In the genomic region with DNA sequence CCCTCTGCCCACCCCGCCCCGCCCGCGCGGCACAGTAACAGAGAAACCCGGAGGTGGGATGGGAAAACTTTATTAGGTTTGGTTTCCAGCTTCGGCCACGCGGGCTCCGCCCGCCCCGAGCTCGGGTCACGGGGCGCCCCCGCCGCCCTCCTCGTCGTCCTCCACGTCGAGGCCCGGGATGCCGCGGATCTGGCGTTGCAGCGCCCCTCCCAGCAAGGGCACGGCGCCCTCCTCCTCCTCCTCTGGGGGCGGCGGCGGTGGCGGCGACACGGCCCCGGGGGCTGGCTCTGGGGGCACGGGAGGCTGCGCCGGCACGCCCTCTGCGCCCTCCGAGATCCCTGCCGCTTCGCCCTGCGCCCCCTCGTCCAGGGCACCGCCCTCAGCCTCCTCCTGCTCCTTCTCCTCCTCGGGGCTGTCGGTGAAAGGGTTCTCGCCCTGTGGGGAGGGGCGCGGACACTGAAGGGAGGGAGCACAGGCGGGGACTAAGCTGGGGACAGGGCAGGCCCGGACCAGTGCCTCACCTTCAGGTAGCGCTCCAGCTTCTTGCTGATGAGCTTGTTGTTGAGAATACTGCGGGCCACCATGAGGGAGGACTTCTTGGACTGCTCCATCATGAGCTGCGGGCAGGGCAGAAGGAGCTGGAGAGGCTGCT, we compare ENCODE assay signal across 8 cellular contexts. TPM values are rescaled to one million over a fixed set of nuclear protein-coding genes. Genes with fewer than 3 reads are reported as not detected.
DNase-seq lines count a peak whose midpoint lies in the region; ATAC-seq and TF ChIP-seq lines count a peak whose summit lies in the region.

No MANE protein-coding gene starts in this region.

- H3K36me3 ChIP-seq in kidney epithelial cell (ENCODE audit: control insufficient read depth, insufficient read depth, low read length), result peaks cover 1% of the 10 kb centered on the region

- no peaks in the 10 kb centered on the region for H3K27me3 ChIP-seq in kidney epithelial cell (ENCODE audit: control insufficient read depth, insufficient read depth, low read length)

- H3K4me1 Mint-ChIP-seq in Calu3 (ENCODE audit: low read depth, unreplicated experiment), result no peaks in the 10 kb centered on the region
- peaks cover 43% of the 10 kb centered on the region for H3K4me1 Mint-ChIP-seq in brain
- peaks cover 39% of the 10 kb centered on the region for H3K4me1 Mint-ChIP-seq in stimulated activated naive CD8-positive, alpha-beta T cell treated with anti-CD3 and anti-CD28 coated beads, Interleukin-15, Interleukin-2, amounts not matched to agents 100 ng/mL and 50 ng/mL, for 24 hours (ENCODE audit: low read depth)

- H3K9me3 Mint-ChIP-seq in Calu3 (ENCODE audit: low read depth, unreplicated experiment) (no peaks in the 10 kb centered on the region), brain (peaks cover 0 to 2% (median 0%) of the 10 kb centered on the region in 5 experiments)
- no peaks in the 10 kb centered on the region for H3K9me3 Mint-ChIP-seq in stimulated activated naive CD8-positive, alpha-beta T cell treated with anti-CD3 and anti-CD28 coated beads, Interleukin-15, Interleukin-2, amounts not matched to agents 100 ng/mL and 50 ng/mL, for 24 hours

- H3K36me3 Mint-ChIP-seq in Calu3 (ENCODE audit: insufficient read depth, unreplicated experiment) (peaks cover 44% of the 10 kb centered on the region), brain (peaks cover 4% of the 10 kb centered on the region)
- H3K36me3 Mint-ChIP-seq in stimulated activated naive CD8-positive, alpha-beta T cell treated with anti-CD3 and anti-CD28 coated beads, Interleukin-15, Interleukin-2, amounts not matched to agents 100 ng/mL and 50 ng/mL, for 24 hours (ENCODE audit: low read depth), result peaks cover 28% of the 10 kb centered on the region

- DNase-seq in Calu3 (peak; percentile 54), NCI-H82 (lab: John Stamatoyannopoulos, UW) (peak; percentile 93), kidney epithelial cell (ENCODE audit: low read depth) (no peak)
- no peak for DNase-seq in stimulated activated naive CD4-positive, alpha-beta T cell (lab: John Stamatoyannopoulos, UW)

- peak overlapping the region; percentile 77 for H3K4me3 Mint-ChIP-seq in Calu3 (ENCODE audit: low read depth, unreplicated experiment)
- H3K4me3 Mint-ChIP-seq in brain, result peak overlapping the region; percentile 89 to 99 (median 96)
- peak overlapping the region; percentile 90 for H3K4me3 Mint-ChIP-seq in stimulated activated naive CD8-positive, alpha-beta T cell treated with anti-CD3 and anti-CD28 coated beads, Interleukin-15, Interleukin-2, amounts not matched to agents 100 ng/mL and 50 ng/mL, for 24 hours

- CTCF ChIA-PET in Calu3 (lab: Charles Lee), result interaction anchor here (0.6 to 0.9 kb wide), 3 partner anchors 39 to 430 kb away, joined by 3 to 4 read pairs (median 4); partner anchors contain the start of gene AKAP8L

- no TSS peak for BruUV-seq in Calu3 (replicated peaks; lab: Mats Ljungman, UMichigan)

- no peak for TF ChIP-seq CTCF in Calu3 (IDR thresholded peaks at IDR 0.05; ENCODE audit: unreplicated experiment)
- TF ChIP-seq CTCF in brain (conservative IDR thresholded peaks at IDR 0.05), result no peak
- no peak for TF ChIP-seq CTCF in kidney epithelial cell (IDR thresholded peaks at IDR 0.05; ENCODE audit: insufficient read depth, low read length, poor library complexity, severe bottlenecking)

- intact Hi-C loops in Calu3 (cut with micrococcal nuclease; ENCODE audit: unreplicated experiment), result loop anchor here (2.0 kb wide), 1 partner anchor 39 kb away; the partner anchor contains the start of gene AKAP8L

- ATAC-seq in GM19023 (IDR thresholded peaks at IDR 0.05; ENCODE audit: unreplicated experiment) (peak; percentile 36), HG03108 (IDR thresholded peaks at IDR 0.05; ENCODE audit: unreplicated experiment) (peak; percentile 16)

- peak overlapping the region; percentile 98 for H3K27ac Mint-ChIP-seq in Calu3 (ENCODE audit: unreplicated experiment)
- peak overlapping the region; percentile 83 to 100 (median 90) for H3K27ac Mint-ChIP-seq in brain
- peak overlapping the region; percentile 99 for H3K27ac Mint-ChIP-seq in stimulated activated naive CD8-positive, alpha-beta T cell treated with anti-CD3 and anti-CD28 coated beads, Interleukin-15, Interleukin-2, amounts not matched to agents 100 ng/mL and 50 ng/mL, for 24 hours

- H3K4me3 ChIP-seq in kidney epithelial cell (ENCODE audit: low read depth, low read length), result peak overlapping the region; percentile 55

- H3K27me3 Mint-ChIP-seq in Calu3 (ENCODE audit: unreplicated experiment) (no peaks in the 10 kb centered on the region), brain (peaks cover 18% of the 10 kb centered on the region)
- no peaks in the 10 kb centered on the region for H3K27me3 Mint-ChIP-seq in stimulated activated naive CD8-positive, alpha-beta T cell treated with anti-CD3 and anti-CD28 coated beads, Interleukin-15, Interleukin-2, amounts not matched to agents 100 ng/mL and 50 ng/mL, for 24 hours

RNA-seq across cellular contexts. Expression of gene AKAP8, which starts 0.5 kb away (rescaled TPM):
- total RNA-seq in Calu3 (2022) (35.8 and 38.0 TPM in 2 replicates), kidney epithelial cell (19.2 and 31.4 TPM in 2 replicates)
- polyA plus RNA-seq in brain (ENCODE audit: insufficient read depth, low read depth, low replicate concordance), result 5.4 TPM

RNA-seq across cellular contexts. Expression of gene AKAP8L, which starts 38.7 kb away (rescaled TPM):
- 94.0 and 96.8 TPM in 2 replicates for total RNA-seq in Calu3 (2022)
- 71.8 TPM for polyA plus RNA-seq in brain (ENCODE audit: insufficient read depth, low read depth, low replicate concordance)
- total RNA-seq in kidney epithelial cell, result 74.7 and 79.8 TPM in 2 replicates

RNA-seq across cellular contexts. Expression of gene BRD4, which starts 47.8 kb away (rescaled TPM):
- total RNA-seq in Calu3 (2022), result 92.2 and 93.9 TPM in 2 replicates
- 46.0 TPM for polyA plus RNA-seq in brain (ENCODE audit: insufficient read depth, low read depth, low replicate concordance)
- total RNA-seq in kidney epithelial cell, result 42.4 and 48.1 TPM in 2 replicates

Comparison
In these comparisons a context has a peak if more than half of its experiments do, and no peak if none do; other contexts are left out.
1. DNase-seq: peak in Calu3 (single experiment) and NCI-H82 (single experiment); none in kidney epithelial cell (single experiment) and stimulated activated naive CD4-positive, alpha-beta T cell (0 of 6).
2. Peak in every context shown above with its lines, with median percentiles within 50 percentile points of each other: H3K27ac Mint-ChIP-seq and H3K4me3 Mint-ChIP-seq.